ENCODE assay signal across 8 cellular contexts in the genomic region with DNA sequence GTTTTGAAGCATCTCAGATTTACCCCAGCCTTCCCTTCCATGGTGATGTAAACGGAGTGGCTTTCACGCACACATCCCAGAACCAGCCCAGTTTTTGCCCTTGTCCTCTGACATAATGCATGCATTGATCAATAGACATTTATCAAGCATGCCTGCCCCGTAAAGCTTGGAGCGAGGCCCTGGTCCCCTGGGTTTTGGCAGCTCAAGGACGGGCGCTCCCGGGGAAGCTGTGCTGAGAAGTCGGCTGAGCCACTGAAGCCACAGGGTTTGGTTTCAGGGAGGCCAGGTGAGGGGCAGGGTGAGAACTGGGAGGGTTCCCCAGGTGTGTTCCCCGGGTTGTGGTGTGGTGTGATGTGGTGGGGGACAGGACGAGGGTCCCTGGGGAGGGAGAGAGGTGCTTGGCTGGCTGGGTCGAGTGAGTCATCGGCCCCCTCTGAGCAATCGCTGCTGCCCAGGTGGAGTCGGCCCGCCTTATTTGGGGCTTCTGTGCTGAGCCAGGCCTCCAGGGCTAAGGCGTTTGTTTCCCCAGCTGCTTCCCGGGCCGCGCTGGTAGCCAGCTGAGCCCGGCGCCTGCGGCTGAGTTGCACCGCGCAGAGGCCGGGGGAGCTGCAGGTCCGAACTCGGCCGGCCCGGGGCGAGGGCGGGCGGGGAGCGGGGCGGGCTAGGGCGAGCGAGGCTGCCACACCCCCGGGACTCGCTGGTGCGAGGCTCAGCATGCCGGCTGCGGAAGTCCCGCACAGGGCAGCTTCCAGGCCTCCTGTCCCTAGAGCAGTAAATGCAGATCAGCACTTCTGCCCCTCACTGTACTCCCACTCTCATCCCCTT. TPM values are rescaled to one million over a fixed set of nuclear protein-coding genes. Genes with fewer than 3 reads are reported as not detected.
DNase-seq lines count a peak whose midpoint lies in the region; ATAC-seq and TF ChIP-seq lines count a peak whose summit lies in the region.

No MANE protein-coding gene starts in this region.

- ATAC-seq in GM19452 (IDR thresholded peaks at IDR 0.05; ENCODE audit: unreplicated experiment) (peak; percentile 52), lower lobe of right lung (peak; percentile 78 to 90)

- intact Hi-C loops in lower lobe of right lung (cut with DNase I), result no loop called here

- H3K4me3 ChIP-seq in BE2C (ENCODE audit: low read depth, low read length) (peak overlapping the region; percentile 46), lower lobe of right lung (peak overlapping the region; percentile 35)

- H3K36me3 ChIP-seq in BE2C, result no peaks in the 10 kb centered on the region
- H3K36me3 ChIP-seq in lower lobe of right lung, result no peaks in the 10 kb centered on the region

- H3K4me1 ChIP-seq in BE2C (peaks cover 6% of the 10 kb centered on the region), lower lobe of right lung (peaks cover 60% of the 10 kb centered on the region)

- H3K27me3 ChIP-seq in BE2C (no peaks in the 10 kb centered on the region), lower lobe of right lung (ENCODE audit: low read depth) (no peaks in the 10 kb centered on the region)

- TF ChIP-seq CTCF in BE2C (IDR thresholded peaks at IDR 0.05; ENCODE audit: low read depth, low read length), result no peak
- peak; percentile 13 for TF ChIP-seq CTCF in lower lobe of right lung (IDR thresholded peaks at IDR 0.05)

- no peaks in the 10 kb centered on the region for H3K9me3 ChIP-seq in BE2C
- no peaks in the 10 kb centered on the region for H3K9me3 ChIP-seq in lower lobe of right lung

- DNase-seq in BE2C (peak; percentile 88), HuH-7 (ENCODE audit: low spot score) (peak; percentile 58), lower lobe of right lung (peak; percentile 78), NOMO-1 treated with DMSO at 0.1 percent for 48 hours (lab: John Stamatoyannopoulos, UW; ENCODE audit: unreplicated experiment) (no peak)
- peak in 3 of 4 experiments; percentile 30 to 43 (median 33) for DNase-seq in activated CD4-positive, CD25-positive, alpha-beta regulatory T cell (lab: John Stamatoyannopoulos, UW)
- DNase-seq in central memory CD4-positive, alpha-beta T cell, result peak; percentile 70
- DNase-seq in stimulated activated CD8-positive, alpha-beta memory T cell treated with anti-CD3 and anti-CD28 coated beads, Interleukin-4, amount 100 ng/mL, for 48 hours, result peak; percentile 81

- H3K27ac ChIP-seq in lower lobe of right lung, result peak overlapping the region; percentile 61

RNA-seq across cellular contexts. Expression of a gene that starts 23.6 kb away (rescaled TPM):
- polyA plus RNA-seq in BE2C (2012; ENCODE audit: insufficient read depth, insufficient read length, low read depth), result 2.6 TPM
- total RNA-seq in lower lobe of right lung, result 92.3 TPM
